In genomic region chr11:108643974-108644373, GRCh38 we compare ENCODE assay signal across 24 cellular contexts.
"Had no signal": no experiment of that assay in that cellular context is flagged by ENCODE, and none has a peak within 500 bp of the region (broad histone marks: within the 10 kb centered on the region; RNA-seq: fewer than 3 reads in every experiment).

No MANE protein-coding gene starts in this region.

- H3K36me3 Mint-ChIP-seq: memory B cell; mesothelial cell of epicardium; naive thymus-derived CD4-positive, alpha-beta T cell; neural progenitor cell; stimulated activated memory B cell treated with anti-CD40 and anti-IgM and Interleukin-4, amounts not matched to agents 10 μg/mL and 1 μg/mL and 100 μg/mL, for 72 hours; type B pancreatic cell had no signal

- H3K4me3 ChIP-seq: dorsolateral prefrontal cortex, gastrocnemius medialis, left ventricle myocardium inferior, lower lobe of right lung, neural progenitor cell, prostate gland, right atrium auricular region, sigmoid colon, spleen, testis, tibial artery had no signal

- H3K27ac Mint-ChIP-seq: memory B cell; mesothelial cell of epicardium; naive thymus-derived CD4-positive, alpha-beta T cell; nephron; neural progenitor cell; stimulated activated memory B cell treated with anti-CD40 and anti-IgM and Interleukin-4, amounts not matched to agents 10 μg/mL and 1 μg/mL and 100 μg/mL, for 72 hours; type B pancreatic cell had no signal

- FAIRE-seq: colon, kidney had no signal

- H3K9me3 ChIP-seq: gastrocnemius medialis, left ventricle myocardium inferior, lower lobe of right lung, prostate gland, right atrium auricular region, sigmoid colon, spleen, testis, tibial artery had no signal

- H3K27me3 Mint-ChIP-seq: type B pancreatic cell had no signal

- H3K9me3 Mint-ChIP-seq: memory B cell; mesothelial cell of epicardium; nephron; neural progenitor cell; stimulated activated memory B cell treated with anti-CD40 and anti-IgM and Interleukin-4, amounts not matched to agents 10 μg/mL and 1 μg/mL and 100 μg/mL, for 72 hours; type B pancreatic cell had no signal

- H3K4me1 Mint-ChIP-seq: memory B cell; nephron; stimulated activated memory B cell treated with anti-CD40 and anti-IgM and Interleukin-4, amounts not matched to agents 10 μg/mL and 1 μg/mL and 100 μg/mL, for 72 hours had no signal

- H3K4me2 ChIP-seq: neural progenitor cell had no signal

- H2AFZ ChIP-seq: neural progenitor cell had no signal

- H3K4me3 Mint-ChIP-seq: memory B cell; mesothelial cell of epicardium; naive thymus-derived CD4-positive, alpha-beta T cell; nephron; neural progenitor cell; stimulated activated memory B cell treated with anti-CD40 and anti-IgM and Interleukin-4, amounts not matched to agents 10 μg/mL and 1 μg/mL and 100 μg/mL, for 72 hours; type B pancreatic cell had no signal

- H3K36me3 ChIP-seq: gastrocnemius medialis, left ventricle myocardium inferior, lower lobe of right lung, neural progenitor cell, prostate gland, right atrium auricular region, sigmoid colon, spleen, tibial artery had no signal

- ATAC-seq: gastrocnemius medialis; lower lobe of right lung; naive thymus-derived CD4-positive, alpha-beta T cell; stimulated activated memory B cell treated with anti-CD40 and anti-IgM and Interleukin-4, amounts not matched to agents 10 μg/mL and 1 μg/mL and 100 μg/mL, for 72 hours; stimulated activated naive CD8-positive, alpha-beta T cell treated with anti-CD3 and anti-CD28 coated beads, Interleukin-15, Interleukin-2, amounts not matched to agents 100 U/mL and 50 U/mL, for 24 hours had no signal

- DNase-seq: dorsolateral prefrontal cortex; effector CD4-positive, alpha-beta T cell; gastrocnemius medialis; head of caudate nucleus; kidney; left ventricle myocardium inferior; lower lobe of right lung; naive thymus-derived CD4-positive, alpha-beta T cell; sigmoid colon; spleen; stimulated activated CD4-positive, alpha-beta T cell treated with anti-CD3 and anti-CD28 coated beads, Interleukin-4, amount 100 ng/mL, for 4 hours; stimulated activated naive CD8-positive, alpha-beta T cell treated with anti-CD3 and anti-CD28 coated beads, Interleukin-15, Interleukin-2, amounts not matched to agents 100 U/mL and 50 U/mL, for 24 hours; substantia nigra; testis; tibial artery had no signal

- H3K27me3 ChIP-seq: dorsolateral prefrontal cortex, gastrocnemius medialis, neural progenitor cell, right atrium auricular region, sigmoid colon, spleen, testis, tibial artery had no signal

- H3K9ac ChIP-seq: neural progenitor cell had no signal

- H3K27ac ChIP-seq: dorsolateral prefrontal cortex, gastrocnemius medialis, left ventricle myocardium inferior, lower lobe of right lung, neural progenitor cell, prostate gland, right atrium auricular region, sigmoid colon, spleen, testis, tibial artery had no signal

- H3K4me1 ChIP-seq: neural progenitor cell, prostate gland, sigmoid colon, spleen had no signal
